Comparison of ENCODE assay signal across 8 cellular contexts in genomic region chr3:101779808-101780366, GRCh38. TPM values are rescaled to one million over a fixed set of nuclear protein-coding genes. Genes with fewer than 3 reads are reported as not detected.
DNase-seq lines count a peak whose midpoint lies in the region; FAIRE-seq lines count a peak whose summit lies in the region.

No MANE protein-coding gene starts in this region.

- peak; percentile 34 for DNase-seq in NCI-H2171 treated with DMSO at 0.1 percent for 48 hours (lab: John Stamatoyannopoulos, UW)
- DNase-seq in NCI-H2171 (lab: John Stamatoyannopoulos, UW): no peak
- peak; percentile 18 for DNase-seq in NCI-H1694 (lab: John Stamatoyannopoulos, UW)
- DNase-seq in nucleus accumbens (lab: John Stamatoyannopoulos, UW): no peak
- DNase-seq in frontal cortex (ENCODE audit: low spot score in 2 of 2): no peak
- DNase-seq in amniotic stem cell (lab: John Stamatoyannopoulos, UW): no peak

- H3K27ac ChIP-seq in cingulate gyrus (ENCODE audit: low read depth, low read length): peak overlapping the region; percentile 97
- peak overlapping the region; percentile 35 for H3K27ac ChIP-seq in muscle layer of duodenum (ENCODE audit: low read length)

- H3K4me3 ChIP-seq in muscle layer of duodenum (ENCODE audit: low read depth in 1 of 2, low read length in 2 of 2): peak overlapping the region; percentile 85 to 87

- peaks cover 12 to 17% of the 10 kb centered on the region in 2 donors for H3K36me3 ChIP-seq in muscle layer of duodenum (ENCODE audit: control insufficient read depth in 1 of 2, insufficient read depth in 2 of 2, low read length in 2 of 2)

- no peaks in the 10 kb centered on the region for H3K27me3 ChIP-seq in muscle layer of duodenum (ENCODE audit: low read depth, low read length)

- no peaks in the 10 kb centered on the region for H3K9me3 ChIP-seq in muscle layer of duodenum (ENCODE audit: control insufficient read depth in 1 of 2, low read length in 2 of 2)

- H3K4me1 ChIP-seq in muscle layer of duodenum (ENCODE audit: control insufficient read depth in 1 of 2, insufficient read depth in 2 of 2, low read length in 2 of 2): peaks cover 5 to 20% of the 10 kb centered on the region in 2 donors

- no peak for FAIRE-seq in frontal cortex (lab: Jason Lieb, UNC)

RNA-seq across cellular contexts. Expression of gene NXPE3, which starts 0.9 kb away (rescaled TPM):
- total RNA-seq in frontal cortex: 17.1 TPM

RNA-seq across cellular contexts. Expression of gene CEP97, which starts 55.5 kb away (rescaled TPM):
- total RNA-seq in frontal cortex: 72.2 TPM

Comparison
In these comparisons a context has a peak if more than half of its experiments do, and no peak if none do; other contexts are left out.
1. DNase-seq: peak in NCI-H2171 treated with DMSO at 0.1 percent for 48 hours (single experiment) and NCI-H1694 (single experiment); none in NCI-H2171 (single experiment), nucleus accumbens (0 of 56), frontal cortex (0 of 2) and amniotic stem cell (single experiment).